Comparison of ENCODE assay signal across 10 cellular contexts in the genomic region with DNA sequence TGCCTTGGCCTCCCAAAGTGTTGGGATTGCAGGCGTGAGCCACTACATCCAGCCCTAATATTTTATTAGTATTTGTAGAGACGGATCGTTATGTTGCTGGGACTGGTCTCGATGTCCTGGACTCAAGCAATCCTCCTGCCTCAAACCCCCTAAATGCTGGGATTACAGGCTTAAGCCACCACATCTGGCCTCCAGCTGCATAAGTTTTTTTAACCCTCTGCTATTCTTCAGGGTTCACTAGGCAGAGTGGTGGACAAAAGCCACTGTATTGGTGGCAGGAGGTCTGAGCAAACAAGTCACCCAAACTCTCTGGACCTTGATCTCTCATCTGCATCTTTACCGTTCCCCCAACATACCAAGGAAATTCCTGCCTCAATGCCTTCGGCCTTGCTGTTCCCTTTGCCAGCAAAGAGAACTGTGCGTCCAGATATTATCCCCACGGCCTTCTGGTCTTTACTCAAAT. TPM values are rescaled to one million over a fixed set of nuclear protein-coding genes. Genes with fewer than 3 reads are reported as not detected.
DNase-seq lines count a peak whose midpoint lies in the region; ATAC-seq and TF ChIP-seq lines count a peak whose summit lies in the region.
"Had no signal": no experiment of that assay in that cellular context is flagged by ENCODE, and none has a peak within 500 bp of the region (broad histone marks: within the 10 kb centered on the region; RNA-seq: fewer than 3 reads in every experiment).

No MANE protein-coding gene starts in this region.

- H3K4me1 ChIP-seq in DOHH2 (ENCODE audit: control insufficient read depth, low read length), result peaks cover 66% of the 10 kb centered on the region
- H3K4me1 ChIP-seq in hepatocyte (ENCODE audit: insufficient read depth), result peaks cover 17% of the 10 kb centered on the region
- peaks cover 15 to 21% of the 10 kb centered on the region in 2 donors for H3K4me1 ChIP-seq in gastrocnemius medialis

- H3K9me3 ChIP-seq in DOHH2 (ENCODE audit: control insufficient read depth, insufficient read depth, low read length) (no peaks in the 10 kb centered on the region), WERI-Rb-1 (ENCODE audit: severe bottlenecking) (no peaks in the 10 kb centered on the region), hepatocyte (ENCODE audit: low read depth) (no peaks in the 10 kb centered on the region), gastrocnemius medialis (no peaks in the 10 kb centered on the region)

- H3K9me2 ChIP-seq in DOHH2 (replicated peaks; ENCODE audit: control insufficient read depth, low read length) (no peaks in the 10 kb centered on the region), hepatocyte (replicated peaks; ENCODE audit: insufficient read depth) (no peaks in the 10 kb centered on the region)

- no peaks in the 10 kb centered on the region for H3K27me3 ChIP-seq in DOHH2 (ENCODE audit: control insufficient read depth, low read length)
- no peaks in the 10 kb centered on the region for H3K27me3 ChIP-seq in WERI-Rb-1 (ENCODE audit: insufficient read depth, low read depth, severe bottlenecking)
- H3K27me3 ChIP-seq in hepatocyte, result no peaks in the 10 kb centered on the region
- no peaks in the 10 kb centered on the region for H3K27me3 ChIP-seq in gastrocnemius medialis

- H3F3A ChIP-seq in DOHH2 (ENCODE audit: control insufficient read depth, insufficient read depth), result peaks cover 20% of the 10 kb centered on the region; the same call in 1 of the 2 replicates

- peak overlapping the region; percentile 40 for H3K4me3 ChIP-seq in DOHH2 (ENCODE audit: low read length)
- H3K4me3 ChIP-seq in WERI-Rb-1 (ENCODE audit: low read depth, low read length), result peak overlapping the region; percentile 26
- no peak overlapping the region for H3K4me3 ChIP-seq in hepatocyte
- H3K4me3 ChIP-seq in gastrocnemius medialis, result no peak overlapping the region

- 30% methylated on average over 8 of the region's 8 CpGs for WGBS in hepatocyte (ENCODE audit: low lambda C conversion rate, missing lambda C conversion rate)

- peak overlapping the region; percentile 32 for H2AFZ ChIP-seq in hepatocyte

- H3K79me2 ChIP-seq in DOHH2 (ENCODE audit: control insufficient read depth, low read length) (no peaks in the 10 kb centered on the region), hepatocyte (no peaks in the 10 kb centered on the region)

- no peak for TF ChIP-seq CTCF in DOHH2 (IDR thresholded peaks at IDR 0.05; ENCODE audit: low read depth, low read length, poor library complexity, severe bottlenecking)
- TF ChIP-seq CTCF in WERI-Rb-1 (IDR thresholded peaks at IDR 0.05; ENCODE audit: low read depth, low read length), result no peak
- TF ChIP-seq CTCF in hepatocyte (IDR thresholded peaks at IDR 0.05; ENCODE audit: poor library complexity), result no peak
- no peak for TF ChIP-seq CTCF in gastrocnemius medialis (IDR thresholded peaks at IDR 0.05 in 4 of 5, conservative IDR thresholded peaks at IDR 0.05 in 1 of 5)

- DNase-seq in WERI-Rb-1 (no peak), hepatocyte (ENCODE audit: low spot score) (no peak), gastrocnemius medialis (no peak), mesenteric fat pad (ENCODE audit: low spot score) (no peak)
- no peak for DNase-seq in activated T-cell treated with anti-CD3 and anti-CD28 coated beads, Interleukin-2, amount 50 U/mL, for 1 hour
- DNase-seq: activated CD4-positive, alpha-beta memory T cell treated with anti-CD3 and anti-CD28 coated beads, Interleukin-2, amount 10 ng/mL, durations not matched to agents 7 days and 5 days had no signal

- H4K20me1 ChIP-seq in DOHH2 (ENCODE audit: control insufficient read depth, insufficient read depth, low read depth, low read length) (no peaks in the 10 kb centered on the region), hepatocyte (ENCODE audit: insufficient read depth, poor library complexity, severe bottlenecking) (no peaks in the 10 kb centered on the region)

- no peaks in the 10 kb centered on the region for H3K36me3 ChIP-seq in DOHH2 (ENCODE audit: control insufficient read depth, low read length)
- no peaks in the 10 kb centered on the region for H3K36me3 ChIP-seq in WERI-Rb-1
- no peaks in the 10 kb centered on the region for H3K36me3 ChIP-seq in hepatocyte (replicated peaks; ENCODE audit: insufficient read depth, low read depth)
- H3K36me3 ChIP-seq in gastrocnemius medialis, result no peaks in the 10 kb centered on the region

- peak overlapping the region; percentile 74 for H3K27ac ChIP-seq in DOHH2 (ENCODE audit: low read depth, low read length)
- H3K27ac ChIP-seq in WERI-Rb-1, result peak overlapping the region; percentile 85
- H3K27ac ChIP-seq in hepatocyte, result peak overlapping the region; percentile 70
- H3K27ac ChIP-seq in gastrocnemius medialis, result peak overlapping the region; percentile 45 to 59 (median 53)
- H3K27ac ChIP-seq: C4-2B had no signal

- in situ Hi-C loops in gastrocnemius medialis (cut with MboI; ENCODE audit: low sequenced_read_pairs in 4 of 4), result no loop called here

- H3K4me2 ChIP-seq in DOHH2 (ENCODE audit: low read length) (peak overlapping the region; percentile 81), hepatocyte (peak overlapping the region; percentile 44)

- TF ChIP-seq POLR2A in gastrocnemius medialis (IDR thresholded peaks at IDR 0.05), result no peak

- intact Hi-C loops in gastrocnemius medialis (cut with DNase I; ENCODE audit: low total_unique reads), result no loop called here

- ATAC-seq in gastrocnemius medialis (no peak), HG03159 (IDR thresholded peaks at IDR 0.05; ENCODE audit: unreplicated experiment) (no peak), GM21786 (IDR thresholded peaks at IDR 0.05; ENCODE audit: unreplicated experiment) (no peak)

RNA-seq across cellular contexts. Expression of gene CLIC4, which starts 10.1 kb away (rescaled TPM):
- 233 and 259 TPM in 2 replicates for total RNA-seq in hepatocyte
- 119 and 146 TPM in 2 replicates for polyA plus RNA-seq in hepatocyte
- total RNA-seq in gastrocnemius medialis, result 10 to 100 TPM; 37.3 to 74.5 (median 45.6) TPM
- total RNA-seq in mesenteric fat pad, result 169 TPM

Comparison
In these comparisons a context has a peak if more than half of its experiments do, and no peak if none do; other contexts are left out.
1. H3K4me3 ChIP-seq: peak in DOHH2 (single experiment) and WERI-Rb-1 (single experiment); none in hepatocyte (single experiment) and gastrocnemius medialis (0 of 4).
2. Peak in every context shown above with its lines, with median percentiles within 50 percentile points of each other: H3K27ac ChIP-seq.